9 cellular contexts compared by ENCODE assay signal in the genomic region with DNA sequence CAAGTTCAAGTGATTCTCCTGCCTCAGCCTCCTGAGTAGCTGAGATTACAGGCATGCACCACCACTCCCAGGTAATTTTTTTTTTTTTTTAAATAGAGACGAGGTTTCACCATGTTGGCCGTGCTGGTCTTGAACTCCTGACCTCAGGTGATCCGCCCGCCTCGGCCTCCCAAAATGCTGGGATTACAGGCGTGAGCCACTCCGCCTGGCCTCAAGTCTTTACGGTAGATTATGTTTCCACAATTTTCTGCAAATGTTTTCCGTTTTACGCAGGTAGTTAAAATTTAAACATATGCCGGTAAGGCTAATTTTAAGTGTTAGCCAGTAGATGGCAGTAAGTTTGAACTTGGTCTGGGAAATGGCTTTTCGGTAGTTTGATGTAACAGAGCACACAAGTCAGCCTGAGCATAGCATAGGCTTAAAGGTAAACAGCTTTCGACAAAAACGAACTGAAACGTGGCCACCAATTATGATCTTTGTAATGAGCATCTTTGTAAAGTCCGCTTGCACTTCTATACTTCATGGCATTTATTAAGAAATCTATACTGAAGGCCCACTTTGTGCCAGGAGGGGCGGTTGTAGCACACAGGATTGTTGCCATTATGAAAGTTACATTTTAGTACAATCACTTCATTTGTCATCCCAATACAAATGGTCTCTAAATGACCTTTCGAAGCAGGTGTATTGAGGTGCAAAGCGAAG.
A peak's percentile ranks its signal among the peaks of the same experiment; 100 is the strongest.
DNase-seq lines count a peak whose midpoint lies in the region; ATAC-seq, FAIRE-seq and TF ChIP-seq lines count a peak whose summit lies in the region.
"Had no signal": no experiment of that assay in that cellular context is flagged by ENCODE, and none has a peak within 500 bp of the region (broad histone marks: within the 10 kb centered on the region; RNA-seq: fewer than 3 reads in every experiment).

No MANE protein-coding gene starts in this region.

- DNase-seq in AML-193 (lab: John Stamatoyannopoulos, UW), result peak; percentile 25 to 48
- peak; percentile 74 for DNase-seq in NOMO-1 treated with DMSO at 0.1 percent for 48 hours (lab: John Stamatoyannopoulos, UW; ENCODE audit: unreplicated experiment)
- peak; percentile 83 for DNase-seq in cardiac fibroblast (ENCODE audit: low read depth in 2 of 2)
- DNase-seq in left kidney (ENCODE audit: low read depth, low spot score), result peak; percentile 66
- DNase-seq in urothelium cell line (ENCODE audit: low spot score), result peak; percentile 46

- TF ChIP-seq CTCF in GM12875 (IDR thresholded peaks at IDR 0.05; ENCODE audit: borderline replicate concordance, insufficient read depth, low read depth, low read length) (peak; percentile 45; the same call in 1 of the 2 replicates), cardiac fibroblast (IDR thresholded peaks at IDR 0.05; ENCODE audit: low read depth, low read length) (peak; percentile 61)

- H3K4me3 ChIP-seq in GM12875 (ENCODE audit: low read depth, low read length) (no peak overlapping the region), cardiac fibroblast (replicated peaks in 1 of 2; ENCODE audit: low read depth in 2 of 2, low read length in 2 of 2) (no peak overlapping the region)
- H3K4me3 ChIP-seq: SK-N-MC had no signal

- no peak for FAIRE-seq in urothelium cell line (lab: Jason Lieb, UNC)

- ATAC-seq in HG03378 (IDR thresholded peaks at IDR 0.05; ENCODE audit: unreplicated experiment) (peak; percentile 85), GM21381 (IDR thresholded peaks at IDR 0.05; ENCODE audit: unreplicated experiment) (no peak)
